Comparison of ENCODE assay signal across 17 cellular contexts in the genomic region with DNA sequence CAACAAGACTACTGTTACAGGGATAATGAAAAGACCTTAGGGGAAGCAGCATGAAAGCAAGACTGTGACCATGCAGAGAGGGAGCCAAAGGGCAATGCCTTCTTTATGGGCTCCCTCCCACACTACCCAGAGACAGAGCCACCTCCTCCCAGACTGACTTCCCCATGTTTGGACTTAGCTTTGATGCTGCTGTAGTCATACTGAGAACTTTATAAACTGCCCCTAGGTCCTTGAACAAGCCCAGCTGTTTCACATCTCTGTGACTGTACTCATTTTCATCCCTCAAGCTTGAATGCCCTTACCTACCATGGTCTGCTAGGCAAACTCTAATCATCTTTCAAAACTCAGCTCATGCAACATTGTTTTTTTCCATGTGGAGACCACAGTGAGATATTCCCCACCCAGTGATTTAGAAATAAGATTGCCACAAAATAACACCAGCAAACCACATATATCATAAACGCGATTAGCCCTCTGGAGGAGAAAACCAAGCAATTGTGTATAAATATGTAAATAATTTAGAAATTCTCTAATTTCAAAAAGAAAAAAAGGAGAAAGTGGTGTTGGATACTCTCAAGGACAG. TPM values are rescaled to one million over a fixed set of nuclear protein-coding genes. Genes with fewer than 3 reads are reported as not detected.
DNase-seq lines count a peak whose midpoint lies in the region; ATAC-seq, FAIRE-seq and TF ChIP-seq lines count a peak whose summit lies in the region.
"Had no signal": no experiment of that assay in that cellular context is flagged by ENCODE, and none has a peak within 500 bp of the region (broad histone marks: within the 10 kb centered on the region; RNA-seq: fewer than 3 reads in every experiment).

No MANE protein-coding gene starts in this region.

- H3K4me3 ChIP-seq in GM12864 (ENCODE audit: low read depth, low read length) (no peak overlapping the region), GM12878 (no peak overlapping the region)
- H3K4me3 ChIP-seq: testis had no signal

- no peaks in the 10 kb centered on the region for H3K36me3 ChIP-seq in GM12878 (ENCODE audit: control insufficient read depth in 2 of 2, insufficient read depth in 2 of 2, low read length in 1 of 2)

- no peak for TF ChIP-seq CTCF in GM12864 (IDR thresholded peaks at IDR 0.05; ENCODE audit: low read depth, low read length, missing control alignments)
- no peak for TF ChIP-seq CTCF in GM12878 (IDR thresholded peaks at IDR 0.05 in 2 of 3, conservative IDR thresholded peaks at IDR 0.05 in 1 of 3; ENCODE audit: control insufficient read depth in 2 of 3, extremely low read depth in 1 of 3, insufficient read depth in 1 of 3, low read depth in 3 of 3, low read length in 3 of 3)

- CTCF ChIA-PET in GM12878 (lab: Yijun Ruan, JAX), result no interaction called here

- no peak for TF ChIP-seq POLR2A in GM12878 (IDR thresholded peaks at IDR 0.05; ENCODE audit: low read depth, low read length)

- H3K4me2 ChIP-seq in GM12878 (ENCODE audit: control insufficient read depth, insufficient read depth), result 0 out of 2 replicates have a peak overlapping the region, but pooled peaks have one; percentile 25

- intact Hi-C loops in GM12878 (cut with micrococcal nuclease; ENCODE audit: unreplicated experiment), result no loop called here
- intact Hi-C loops in activated T-helper 2 cell treated with anti-CD3 and anti-CD28 coated beads, Interferon-gamma antibody, Interleukin-2, Interleukin-4, amounts not matched to agents 10 μg/mL and 5 μg/mL and 100 μg/mL, durations not matched to agents 14 hours and 24 hours and 36 hours (cut with micrococcal nuclease), result no loop called here

- peaks cover 6% of the 10 kb centered on the region for H3K4me1 ChIP-seq in GM12878 (ENCODE audit: control insufficient read depth, insufficient read depth, low read length)
- H3K4me1 ChIP-seq: testis had no signal

- H3K27ac ChIP-seq in GM12878 (ENCODE audit: control insufficient read depth, insufficient read depth), result no peak overlapping the region
- H3K27ac ChIP-seq: testis had no signal

- peaks cover 13% of the 10 kb centered on the region for H3K27me3 Mint-ChIP-seq in activated T-helper 2 cell treated with anti-CD3 and anti-CD28 coated beads, Interferon-gamma antibody, Interleukin-2, Interleukin-4, amounts not matched to agents 10 μg/mL and 5 μg/mL and 100 μg/mL, durations not matched to agents 14 hours and 24 hours and 36 hours (ENCODE audit: low read depth)

- peak; percentile 73 for FAIRE-seq in GM12878 (lab: Jason Lieb, UNC)
- FAIRE-seq: D721Med had no signal

- H3K4me3 Mint-ChIP-seq in activated T-helper 2 cell treated with anti-CD3 and anti-CD28 coated beads, Interferon-gamma antibody, Interleukin-2, Interleukin-4, amounts not matched to agents 10 μg/mL and 5 μg/mL and 100 μg/mL, durations not matched to agents 14 hours and 24 hours and 36 hours (ENCODE audit: low read depth), result no peak overlapping the region
- H3K4me3 Mint-ChIP-seq: HFFc6 had no signal

- H3K27me3 ChIP-seq in GM12878 (replicated peaks in 1 of 2; ENCODE audit: control insufficient read depth in 2 of 2, insufficient read depth in 2 of 2, low read length in 1 of 2), result no peaks in the 10 kb centered on the region
- H3K27me3 ChIP-seq: testis had no signal

- no peaks in the 10 kb centered on the region for H3K9me3 ChIP-seq in GM12878 (replicated peaks; ENCODE audit: control insufficient read depth, insufficient read depth, low read length)
- H3K9me3 ChIP-seq: testis had no signal

- SMC1A ChIA-PET in GM12878 (lab: Charles Lee; ENCODE audit: uncharacterized antibody, unreplicated experiment), result interaction anchor here (0.6 to 1.0 kb wide), 2 partner anchors 16 to 123 kb away, joined by 3 read pairs; a partner anchor contains a TSS

- POLR2A ChIA-PET in GM12878 (lab: Charles Lee), result no interaction called here

- H3K9ac ChIP-seq in GM12878 (ENCODE audit: control insufficient read depth, insufficient read depth, low read length), result no peak overlapping the region

- no peaks in the 10 kb centered on the region for H3K4me1 Mint-ChIP-seq in activated T-helper 2 cell treated with anti-CD3 and anti-CD28 coated beads, Interferon-gamma antibody, Interleukin-2, Interleukin-4, amounts not matched to agents 10 μg/mL and 5 μg/mL and 100 μg/mL, durations not matched to agents 14 hours and 24 hours and 36 hours (ENCODE audit: low read depth)

- H3K27ac Mint-ChIP-seq in activated T-helper 2 cell treated with anti-CD3 and anti-CD28 coated beads, Interferon-gamma antibody, Interleukin-2, Interleukin-4, amounts not matched to agents 10 μg/mL and 5 μg/mL and 100 μg/mL, durations not matched to agents 14 hours and 24 hours and 36 hours, result no peak overlapping the region
- H3K27ac Mint-ChIP-seq: HFFc6 had no signal

- no peaks in the 10 kb centered on the region for H4K20me1 ChIP-seq in GM12878 (ENCODE audit: control insufficient read depth, insufficient read depth)

- DNase-seq in GM12864 (ENCODE audit: low read depth) (peak; percentile 18), GM12878 (ENCODE audit: low read depth, low spot score) (peak; percentile 57), NCI-H128 (lab: John Stamatoyannopoulos, UW; ENCODE audit: unreplicated experiment) (no peak), nucleus accumbens (lab: John Stamatoyannopoulos, UW) (no peak), AML-193 (lab: John Stamatoyannopoulos, UW) (no peak)
- no peak for DNase-seq in activated T-helper 2 cell treated with anti-CD3 and anti-CD28 coated beads, Interferon-gamma antibody, Interleukin-2, Interleukin-4, amounts not matched to agents 10 μg/mL and 5 μg/mL and 100 μg/mL, durations not matched to agents 14 hours and 24 hours and 36 hours (ENCODE audit: low spot score)
- DNase-seq: activated CD4-positive, alpha-beta T cell treated with anti-CD3 and anti-CD28 coated beads for 48 hours; activated naive CD4-positive, alpha-beta T cell; HFFc6; IMR-90; NCI-H2029 treated with DMSO at 0.1 percent for 48 hours; NK-92 treated with Interleukin-12 subunit alpha and Interleukin-12 subunit beta, amount 100 ng/mL, for 24 hours; testis had no signal

- RAD21 ChIA-PET in GM12878 (lab: Charles Lee; ENCODE audit: unreplicated experiment), result no interaction called here

- in situ Hi-C loops in GM12878 (cut with MboI), result no loop called here

- TF ChIP-seq RAD21 in GM12878 (IDR thresholded peaks at IDR 0.05; ENCODE audit: insufficient read depth, low read depth, low read length), result no peak

- H3K36me3 Mint-ChIP-seq in activated T-helper 2 cell treated with anti-CD3 and anti-CD28 coated beads, Interferon-gamma antibody, Interleukin-2, Interleukin-4, amounts not matched to agents 10 μg/mL and 5 μg/mL and 100 μg/mL, durations not matched to agents 14 hours and 24 hours and 36 hours (ENCODE audit: low read depth), result no peaks in the 10 kb centered on the region

- ATAC-seq in GM19395 (IDR thresholded peaks at IDR 0.05; ENCODE audit: unreplicated experiment) (peak; percentile 87), HG02884 (IDR thresholded peaks at IDR 0.05; ENCODE audit: unreplicated experiment) (peak; percentile 93), GM12878 (peak; percentile 95)
- ATAC-seq: SK-N-SH treated with all-trans-retinoic acid at 6 μM for 48 hours had no signal

- no TSS peak for BruUV-seq in GM12878 (replicated peaks; lab: Mats Ljungman, UMichigan)

- no peak overlapping the region for H2AFZ ChIP-seq in GM12878 (ENCODE audit: control insufficient read depth, low read depth, low read length)

- no peak for TF ChIP-seq EP300 in GM12878 (IDR thresholded peaks at IDR 0.05; ENCODE audit: borderline replicate concordance in 1 of 2, control insufficient read depth in 1 of 2, low read depth in 2 of 2, low read length in 2 of 2)

- H3K9me3 Mint-ChIP-seq in activated T-helper 2 cell treated with anti-CD3 and anti-CD28 coated beads, Interferon-gamma antibody, Interleukin-2, Interleukin-4, amounts not matched to agents 10 μg/mL and 5 μg/mL and 100 μg/mL, durations not matched to agents 14 hours and 24 hours and 36 hours, result peaks cover 4% of the 10 kb centered on the region

- WGBS in GM12878 (ENCODE audit: insufficient coverage, insufficient replicate concordance, low lambda C conversion rate, missing lambda C conversion rate), result 0% methylated on average over 2 of the region's 2 CpGs

- no peaks in the 10 kb centered on the region for H3K79me2 ChIP-seq in GM12878 (ENCODE audit: control insufficient read depth, insufficient read depth, low read length)

TF ChIP-seq in GM12878, 131 proteins besides CTCF, POLR2A, EP300 and RAD21 (continues in another document):
- TF ChIP-seq SPI1 (IDR thresholded peaks at IDR 0.05; ENCODE audit: borderline replicate concordance, insufficient read depth, low read depth, low read length) (0 out of 2 replicates have a peak, but pooled peaks have one; percentile 28), CHD1 (IDR thresholded peaks at IDR 0.05; ENCODE audit: low read depth, low read length) (no peak), ZNF24 (IDR thresholded peaks at IDR 0.05) (no peak), NFXL1 (IDR thresholded peaks at IDR 0.05; ENCODE audit: borderline replicate concordance) (no peak), NFIC (IDR thresholded peaks at IDR 0.05; ENCODE audit: low read depth, low read length) (peak; percentile 43; the same call in 1 of the 2 replicates), SUZ12 (IDR thresholded peaks at IDR 0.05; ENCODE audit: unreplicated experiment) (no peak), WRNIP1 (IDR thresholded peaks at IDR 0.05; ENCODE audit: borderline replicate concordance, low read depth, low read length) (no peak)

RNA-seq across cellular contexts. Expression of a gene that starts 23.4 kb away (rescaled TPM):
- total RNA-seq in GM12878 (2013; cell fraction: nucleolus; rRNA removed), result 1.3 and 2.4 TPM in 2 replicates
- total RNA-seq in GM12878 (2014; rRNA removed), result 4.9 and 6.5 TPM in 2 replicates
- total RNA-seq in GM12878 (2014; rRNA removed; fragmentation: Illumina TruSeq; extraction: Trizol), result 4.7 and 5.2 TPM in 2 replicates
- 4.1 and 4.5 TPM in 2 replicates for total RNA-seq in GM12878 (2021)
- 0.22 TPM for polyA plus RNA-seq in GM12878 (2011; ENCODE audit: low read depth)
- polyA plus RNA-seq in GM12878 (2011; rRNA removed), result 15.4 and 25.9 TPM in 2 replicates
- polyA plus RNA-seq in GM12878 (2011; cell fraction: cytosol; rRNA removed), result 7.0 and 7.7 TPM in 2 replicates
- 13.1 and 13.9 TPM in 2 replicates for polyA plus RNA-seq in GM12878 (2011; cell fraction: nucleus; rRNA removed)
- polyA plus RNA-seq in GM12878 (2012), result 0.38 and 0.93 TPM in 2 replicates
- polyA plus RNA-seq in GM12878 (2014; fragmentation: Illumina TruSeq; extraction: Trizol), result 3.4 and 4.6 TPM in 2 replicates
- under 1 TPM; 0.37 to 0.46 TPM for polyA plus RNA-seq in GM12878 (2014; fragmentation: Nextera tagmentation; extraction: Ambion mirVana)
- polyA plus RNA-seq in GM12878 (2014; rRNA removed), result 1.7 and 4.8 TPM in 2 replicates
- 1 to 10 TPM; 4.9 to 5.9 TPM for polyA plus RNA-seq in GM12878 (2016; fragmentation: Nextera tagmentation; extraction: Ambion mirVana)
- polyA minus RNA-seq in GM12878 (2011; rRNA and poly(A)+ RNA removed), result 22.1 and 31.3 TPM in 2 replicates
- 8.6 and 11.4 TPM in 2 replicates for polyA minus RNA-seq in GM12878 (2011; cell fraction: cytosol; rRNA and poly(A)+ RNA removed)
- polyA minus RNA-seq in GM12878 (2011; cell fraction: nucleus; rRNA and poly(A)+ RNA removed), result 14.6 and 22.4 TPM in 2 replicates
- 1.9 and 2.1 TPM in 2 replicates for total RNA-seq in activated T-helper 2 cell treated with anti-CD3 and anti-CD28 coated beads, Interferon-gamma antibody, Interleukin-2, Interleukin-4, amounts not matched to agents 10 μg/mL and 5 μg/mL and 100 μg/mL, durations not matched to agents 14 hours and 24 hours and 36 hours
- polyA plus RNA-seq: IMR-90 had no signal

Comparison
In these comparisons a context has a peak if more than half of its experiments do, and no peak if none do; other contexts are left out.
1. DNase-seq: peak in GM12864 (single experiment) and GM12878 (single experiment); none in NCI-H128 (single experiment), nucleus accumbens (0 of 56), AML-193 (0 of 2) and activated T-helper 2 cell treated with anti-CD3 and anti-CD28 coated beads, Interferon-gamma antibody, Interleukin-2, Interleukin-4, amounts not matched to agents 10 μg/mL and 5 μg/mL and 100 μg/mL, durations not matched to agents 14 hours and 24 hours and 36 hours (single experiment).
2. Peak in every context shown above with its lines, with median percentiles within 50 percentile points of each other: ATAC-seq.